Comparison of ENCODE assay signal across 8 cellular contexts in the genomic region with DNA sequence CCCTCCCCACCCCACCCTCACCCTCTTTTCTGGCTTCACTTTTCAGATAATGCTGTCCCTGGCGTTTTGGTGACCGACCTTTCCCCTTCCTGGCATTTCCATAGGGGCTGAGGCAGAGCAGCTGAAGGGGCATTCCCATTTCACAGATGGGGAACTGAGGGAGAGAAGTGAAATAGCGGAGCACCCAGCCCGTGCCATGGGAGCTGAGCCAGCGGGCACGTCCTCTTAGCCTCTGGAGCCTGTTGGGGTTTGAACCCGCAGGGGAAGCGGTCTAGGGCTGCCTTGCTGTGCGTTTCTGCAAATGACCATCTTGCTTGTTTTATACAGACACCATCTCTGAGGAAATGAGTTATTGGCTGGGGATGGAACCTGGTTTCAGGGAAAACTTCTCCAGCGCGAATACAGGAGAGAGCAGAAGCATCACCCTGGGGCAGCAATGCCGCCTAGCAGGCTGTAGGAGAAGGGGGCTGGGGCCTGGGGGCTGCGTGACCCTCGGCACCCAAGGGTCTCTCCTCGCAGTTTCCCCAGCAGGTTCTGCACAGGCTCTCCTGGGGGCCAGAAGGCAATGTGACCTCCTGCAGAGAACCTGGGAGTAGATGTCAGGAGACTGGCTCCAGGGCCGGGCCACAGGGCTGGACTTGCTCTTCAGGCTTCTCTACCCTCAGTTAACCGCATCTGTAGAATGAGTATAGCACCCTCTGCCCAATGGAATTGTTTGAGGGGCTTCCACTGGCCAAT. TPM values are rescaled to one million over a fixed set of nuclear protein-coding genes. Genes with fewer than 3 reads are reported as not detected.
DNase-seq lines count a peak whose midpoint lies in the region; ATAC-seq, FAIRE-seq and TF ChIP-seq lines count a peak whose summit lies in the region.

No MANE protein-coding gene starts in this region.

- no peak for TF ChIP-seq EP300 in tibial nerve (IDR thresholded peaks at IDR 0.05)

- H3K4me3 ChIP-seq in astrocyte of the cerebellum (ENCODE audit: low read depth, low read length) (peak overlapping the region; percentile 77), right lobe of liver (peak overlapping the region; percentile 77 to 89 (median 83)), tibial nerve (peak overlapping the region; percentile 69 to 96 (median 92))

- H3K9me3 ChIP-seq in right lobe of liver: no peaks in the 10 kb centered on the region
- H3K9me3 ChIP-seq in tibial nerve: no peaks in the 10 kb centered on the region

- no peak for TF ChIP-seq CTCF in astrocyte of the cerebellum (IDR thresholded peaks at IDR 0.05; ENCODE audit: low read depth, low read length, missing control alignments)
- TF ChIP-seq CTCF in right lobe of liver (IDR thresholded peaks at IDR 0.05): no peak
- TF ChIP-seq CTCF in tibial nerve (IDR thresholded peaks at IDR 0.05): no peak
- TF ChIP-seq CTCF in D721Med (IDR thresholded peaks at IDR 0.05; ENCODE audit: insufficient read depth, missing control alignments): no peak

- intact Hi-C loops in right lobe of liver (cut with DNase I): no loop called here

- H3K27me3 ChIP-seq in right lobe of liver (no peaks in the 10 kb centered on the region), tibial nerve (no peaks in the 10 kb centered on the region)

- H3K4me1 ChIP-seq in right lobe of liver: peaks cover 0 to 71% (median 13%) of the 10 kb centered on the region in 4 donors
- peaks cover 0 to 56% (median 25%) of the 10 kb centered on the region in 4 donors for H3K4me1 ChIP-seq in tibial nerve

- H3K36me3 ChIP-seq in right lobe of liver (no peaks in the 10 kb centered on the region), tibial nerve (no peaks in the 10 kb centered on the region)

- peak; percentile 16 for DNase-seq in AG08396 (ENCODE audit: low spot score)
- DNase-seq in astrocyte of the cerebellum (ENCODE audit: low read depth): no peak
- DNase-seq in right lobe of liver: peak; percentile 55 to 76 (median 67)
- no peak for DNase-seq in tibial nerve (ENCODE audit: low spot score in 2 of 2)
- DNase-seq in D721Med (ENCODE audit: insufficient read length, low spot score): no peak
- no peak for DNase-seq in NCI-H1092 treated with DMSO at 0.1 percent for 48 hours (lab: John Stamatoyannopoulos, UW)
- DNase-seq in SKM-1 treated with dmso at 0.1 percent for 144 hours (lab: John Stamatoyannopoulos, UW; ENCODE audit: unreplicated experiment): no peak

- ATAC-seq in HG03432 (IDR thresholded peaks at IDR 0.05; ENCODE audit: unreplicated experiment): peak; percentile 11
- ATAC-seq in right lobe of liver: peak; percentile 8 to 22 (median 12)

- FAIRE-seq in D721Med (lab: Jason Lieb, UNC): no peak

- H3K27ac ChIP-seq in right lobe of liver (peak overlapping the region; percentile 80 to 93 (median 83)), tibial nerve (peak overlapping the region; percentile 80 to 90 (median 85))

- no peak for TF ChIP-seq POLR2A in right lobe of liver (IDR thresholded peaks at IDR 0.05)
- no peak for TF ChIP-seq POLR2A in tibial nerve (IDR thresholded peaks at IDR 0.05)

- in situ Hi-C loops in astrocyte of the cerebellum (cut with HindIII; ENCODE audit: low sequenced_read_pairs): loop anchor here (5.0 kb wide), 1 partner anchor 65 kb away; no protein-coding TSS in a partner anchor

- WGBS in right lobe of liver (ENCODE audit: insufficient coverage, low coverage, low lambda C conversion rate, missing lambda C conversion rate): 18% methylated on average over 17 of the region's 17 CpGs
- 28 to 37% methylated on average over 16 to 17 of the region's 17 CpGs for WGBS in tibial nerve, 2 donors

RNA-seq across cellular contexts. Expression of a gene that starts 1.5 kb away (rescaled TPM):
- total RNA-seq in right lobe of liver (10 to 100 TPM; 12.5 to 33.0 (median 19.8) TPM), tibial nerve (10 to 100 TPM; 20.5 to 24.3 (median 22.3) TPM)

Comparison
In these comparisons a context has a peak if more than half of its experiments do, and no peak if none do; other contexts are left out.
1. DNase-seq: peak in AG08396 (single experiment) and right lobe of liver (3 of 3); none in astrocyte of the cerebellum (single experiment), tibial nerve (0 of 2), D721Med (single experiment), NCI-H1092 treated with DMSO at 0.1 percent for 48 hours (single experiment) and SKM-1 treated with dmso at 0.1 percent for 144 hours (single experiment).
2. Peak in every context shown above with its lines, with median percentiles within 50 percentile points of each other: H3K4me3 ChIP-seq.